In the genomic region with DNA sequence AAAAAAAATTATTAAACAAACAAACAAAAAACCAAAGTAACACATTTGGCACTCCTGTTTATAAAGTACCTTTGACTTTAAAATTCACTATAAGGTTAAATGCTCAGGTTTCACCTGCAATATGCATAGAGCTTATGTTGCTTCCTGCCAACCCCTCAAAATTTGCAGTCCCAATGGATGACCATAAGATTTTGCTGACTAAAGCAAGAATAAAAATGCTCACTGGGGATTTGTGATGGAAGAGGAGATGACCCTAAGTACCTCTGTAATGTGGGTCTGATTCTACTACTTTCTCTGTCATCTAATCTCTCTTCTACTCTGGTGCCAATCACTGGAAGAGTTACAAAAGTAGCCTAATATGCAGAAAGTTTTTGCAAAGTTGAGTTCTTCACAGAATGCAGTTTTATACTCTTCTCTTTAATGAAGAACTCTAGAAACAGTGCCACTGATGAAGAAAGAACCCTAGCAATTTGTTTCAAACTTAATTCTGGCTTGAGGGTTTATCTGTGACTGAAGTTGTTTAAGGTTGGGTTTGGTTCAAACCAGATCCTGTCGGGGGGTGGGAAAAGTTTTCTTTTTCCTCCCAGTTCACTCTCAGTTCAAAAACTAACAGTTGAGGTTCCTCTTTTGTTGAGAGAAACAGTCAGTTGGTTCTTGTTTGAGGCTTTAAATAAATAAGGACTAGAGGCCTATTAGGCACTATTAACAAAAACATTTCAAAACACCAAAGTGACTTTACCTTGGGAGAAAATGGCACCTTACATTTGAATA, we compare ENCODE assay signal across 1 cellular context.
A peak's percentile ranks its signal among the peaks of the same experiment; 100 is the strongest.
TF ChIP-seq lines count a peak whose summit lies in the region.

No MANE protein-coding gene starts in this region.

TF ChIP-seq in GM12878, 131 proteins besides CTCF, POLR2A, EP300 and RAD21:
- TF ChIP-seq, protein P1, sequence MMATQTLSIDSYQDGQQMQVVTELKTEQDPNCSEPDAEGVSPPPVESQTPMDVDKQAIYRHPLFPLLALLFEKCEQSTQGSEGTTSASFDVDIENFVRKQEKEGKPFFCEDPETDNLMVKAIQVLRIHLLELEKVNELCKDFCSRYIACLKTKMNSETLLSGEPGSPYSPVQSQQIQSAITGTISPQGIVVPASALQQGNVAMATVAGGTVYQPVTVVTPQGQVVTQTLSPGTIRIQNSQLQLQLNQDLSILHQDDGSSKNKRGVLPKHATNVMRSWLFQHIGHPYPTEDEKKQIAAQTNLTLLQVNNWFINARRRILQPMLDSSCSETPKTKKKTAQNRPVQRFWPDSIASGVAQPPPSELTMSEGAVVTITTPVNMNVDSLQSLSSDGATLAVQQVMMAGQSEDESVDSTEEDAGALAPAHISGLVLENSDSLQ (IDR thresholded peaks at IDR 0.05) = 0 out of 2 replicates have a peak, but pooled peaks have one; percentile 13
- TF ChIP-seq SPI1 (IDR thresholded peaks at IDR 0.05; ENCODE audit: borderline replicate concordance, insufficient read depth, low read depth, low read length) (peak; percentile 4; the same call in 1 of the 2 replicates), PAX8 (IDR thresholded peaks at IDR 0.05) (no peak), MEF2A (IDR thresholded peaks at IDR 0.05; ENCODE audit: insufficient read depth, low read depth, low read length) (0 out of 2 replicates have a peak, but pooled peaks have one; percentile 11)
